Comparison of ENCODE assay signal across 8 cellular contexts in the genomic region with DNA sequence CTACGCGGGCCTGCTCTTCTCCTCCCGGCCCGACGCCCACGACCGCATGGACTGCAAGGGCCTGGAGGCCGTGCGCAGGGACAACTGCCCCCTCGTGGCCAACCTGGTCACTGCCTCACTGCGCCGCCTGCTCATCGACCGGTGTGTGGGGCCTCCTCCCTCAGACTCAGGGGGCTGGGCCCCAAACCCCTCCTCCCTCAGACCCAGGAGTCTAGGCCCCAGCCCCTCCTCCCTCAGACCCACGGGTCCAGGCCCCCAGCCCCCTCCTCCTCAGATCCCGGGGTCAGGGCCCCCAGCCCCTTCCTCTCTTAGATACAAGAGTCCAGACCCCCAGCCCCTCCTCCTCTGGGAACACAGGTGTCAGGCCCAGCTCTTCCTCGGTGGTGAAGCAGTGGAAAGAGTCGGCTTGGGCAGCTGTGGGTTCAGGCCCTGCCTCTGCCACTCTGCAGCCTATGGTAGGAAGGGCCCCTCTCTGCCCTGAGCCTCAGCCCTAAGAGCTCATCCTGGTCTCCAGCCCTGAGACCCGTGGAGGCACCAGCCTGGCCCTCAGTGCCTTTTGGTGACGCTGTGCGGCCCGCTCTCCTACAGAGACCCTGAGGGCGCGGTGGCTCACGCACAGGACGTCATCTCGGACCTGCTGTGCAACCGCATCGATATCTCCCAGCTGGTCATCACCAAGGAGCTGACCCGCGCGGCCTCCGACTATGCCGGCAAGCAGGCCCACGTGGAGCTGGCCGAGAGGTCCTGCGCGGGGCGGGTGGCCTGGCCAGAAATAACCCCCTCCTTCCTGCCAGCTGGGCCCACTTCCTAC. TPM values are rescaled to one million over a fixed set of nuclear protein-coding genes. Genes with fewer than 3 reads are reported as not detected.
DNase-seq lines count a peak whose midpoint lies in the region; ATAC-seq and TF ChIP-seq lines count a peak whose summit lies in the region.

No MANE protein-coding gene starts in this region.

- DNase-seq in GDM1 (lab: John Stamatoyannopoulos, UW): peak; percentile 3
- peak; percentile 91 for DNase-seq in OCI-M1 (lab: John Stamatoyannopoulos, UW)
- peak; percentile 58 to 65 for DNase-seq in activated T-helper 1 cell treated with anti-CD3 and anti-CD28 coated beads, Interleukin-2, amount 50 U/mL, for 16 hours (ENCODE audit: low read depth in 1 of 2, low spot score in 1 of 2)
- DNase-seq in fibroblast of the conjunctiva (ENCODE audit: low read depth): peak; percentile 22
- peak; percentile 99 for DNase-seq in osteoblast (ENCODE audit: insufficient read length, low spot score, missing footprints)
- peak; percentile 68 to 79 for DNase-seq in tibial artery
- no peak for DNase-seq in OCI-M2 (lab: John Stamatoyannopoulos, UW; ENCODE audit: unreplicated experiment)

- ATAC-seq in HG02571 (IDR thresholded peaks at IDR 0.05; ENCODE audit: unreplicated experiment): peak; percentile 15

- peaks cover 9% of the 10 kb centered on the region for H3K27me3 ChIP-seq in osteoblast (ENCODE audit: insufficient read depth, low read length)
- peaks cover 0 to 36% of the 10 kb centered on the region in 2 donors for H3K27me3 ChIP-seq in tibial artery

- H3K36me3 ChIP-seq in osteoblast (ENCODE audit: insufficient read depth, low read length) (no peaks in the 10 kb centered on the region), tibial artery (peaks cover 0 to 19% (median 1%) of the 10 kb centered on the region in 3 donors)

- H4K20me1 ChIP-seq in osteoblast (ENCODE audit: insufficient read depth, low read length): no peaks in the 10 kb centered on the region

- TF ChIP-seq CTCF in osteoblast (IDR thresholded peaks at IDR 0.05; ENCODE audit: extremely low read depth, low read depth, low read length) (peak; percentile 66), tibial artery (IDR thresholded peaks at IDR 0.05) (peak; percentile 72 to 85)

- intact Hi-C loops in tibial artery (cut with DNase I; ENCODE audit: low total_unique reads): loop anchor here (2.0 kb wide), 1 partner anchor 44 kb away; no protein-coding TSS in a partner anchor

- H3K9me3 ChIP-seq in osteoblast (ENCODE audit: low read depth, low read length) (no peaks in the 10 kb centered on the region), tibial artery (no peaks in the 10 kb centered on the region)

- H3K4me2 ChIP-seq in osteoblast (ENCODE audit: insufficient read depth, low read length): no peak overlapping the region

- H2AFZ ChIP-seq in osteoblast (ENCODE audit: low read length): peak overlapping the region; percentile 44

- H3K4me3 ChIP-seq in osteoblast (ENCODE audit: insufficient read depth, low read length): no peak overlapping the region
- no peak overlapping the region for H3K4me3 ChIP-seq in tibial artery

- H3K27ac ChIP-seq in osteoblast (ENCODE audit: low read depth, low read length) (no peak overlapping the region), tibial artery (no peak overlapping the region)

- no peaks in the 10 kb centered on the region for H3K79me2 ChIP-seq in osteoblast (ENCODE audit: insufficient read depth, low read length)

- H3K4me1 ChIP-seq in osteoblast (ENCODE audit: insufficient read depth, low read length) (no peaks in the 10 kb centered on the region), tibial artery (peaks cover 0 to 17% (median 10%) of the 10 kb centered on the region in 4 donors)

RNA-seq across cellular contexts. Expression of gene SPIB, which starts 3.7 kb away (rescaled TPM):
- total RNA-seq in osteoblast: 0.36 TPM in 1 of 2 replicates, not detected in the other

RNA-seq across cellular contexts. Expression of gene MYBPC2, which starts 17.6 kb away (rescaled TPM):
- not detected in 2 replicates for total RNA-seq in osteoblast

RNA-seq across cellular contexts. Expression of gene POLD1, which starts 30.9 kb away (rescaled TPM):
- total RNA-seq in osteoblast: 14.7 and 15.6 TPM in 2 replicates

RNA-seq across cellular contexts. Expression of gene NR1H2, which starts 38.8 kb away (rescaled TPM):
- total RNA-seq in osteoblast: 91.1 and 113 TPM in 2 replicates

RNA-seq across cellular contexts. Expression of gene NAPSA, which starts 49.6 kb away (rescaled TPM):
- total RNA-seq in osteoblast: under 0.01 and 0.29 TPM in 2 replicates
